Comparison of ENCODE assay signal across 9 cellular contexts in genomic region chr5:41636605-41637004, GRCh38.
DNase-seq lines count a peak whose midpoint lies in the region; ATAC-seq and TF ChIP-seq lines count a peak whose summit lies in the region.
"Had no signal": no experiment of that assay in that cellular context is flagged by ENCODE, and none has a peak within 500 bp of the region (broad histone marks: within the 10 kb centered on the region; RNA-seq: fewer than 3 reads in every experiment).

No MANE protein-coding gene starts in this region.

- ATAC-seq in Right ventricle myocardium superior (ENCODE audit: poor library complexity): no peak
- peak; percentile 93 for ATAC-seq in HG03280 (IDR thresholded peaks at IDR 0.05; ENCODE audit: unreplicated experiment)
- no peak for ATAC-seq in GM19455 (IDR thresholded peaks at IDR 0.05; ENCODE audit: unreplicated experiment)
- ATAC-seq in activated CD8-positive, alpha-beta memory T cell treated with anti-CD3 and anti-CD28 coated beads, Interleukin-2, amount 10 ng/mL, durations not matched to agents 7 days and 5 days: no peak

- TF ChIP-seq RAD21 in liver (IDR thresholded peaks at IDR 0.05): peak; percentile 4 to 35

- no peak overlapping the region for H3K4me3 Mint-ChIP-seq in activated CD8-positive, alpha-beta memory T cell treated with anti-CD3 and anti-CD28 coated beads, Interleukin-2, amount 10 ng/mL, durations not matched to agents 7 days and 5 days
- H3K4me3 Mint-ChIP-seq: brain had no signal

- H3K4me1 ChIP-seq in left ventricle myocardium inferior (no peaks in the 10 kb centered on the region), liver (ENCODE audit: control insufficient read depth in 4 of 4, insufficient read depth in 4 of 4, low read length in 3 of 4) (peaks cover 8 to 40% (median 27%) of the 10 kb centered on the region in 4 donors)

- no peak overlapping the region for H3K9ac ChIP-seq in liver (ENCODE audit: low read depth in 1 of 2, low read length in 2 of 2)

- H3K4me3 ChIP-seq in left ventricle myocardium inferior: no peak overlapping the region
- no peak overlapping the region for H3K4me3 ChIP-seq in liver (ENCODE audit: low read depth in 1 of 3, low read length in 3 of 3)

- WGBS in liver: 96% methylated on average over 2 of the region's 2 CpGs

- H3K9me3 ChIP-seq in left ventricle myocardium inferior (replicated peaks) (no peaks in the 10 kb centered on the region), liver (ENCODE audit: control insufficient read depth in 4 of 4, low read length in 3 of 4) (no peaks in the 10 kb centered on the region)

- no peaks in the 10 kb centered on the region for H3K36me3 Mint-ChIP-seq in activated CD8-positive, alpha-beta memory T cell treated with anti-CD3 and anti-CD28 coated beads, Interleukin-2, amount 10 ng/mL, durations not matched to agents 7 days and 5 days
- H3K36me3 Mint-ChIP-seq: brain had no signal

- no peaks in the 10 kb centered on the region for H3K4me1 Mint-ChIP-seq in activated CD8-positive, alpha-beta memory T cell treated with anti-CD3 and anti-CD28 coated beads, Interleukin-2, amount 10 ng/mL, durations not matched to agents 7 days and 5 days
- H3K4me1 Mint-ChIP-seq: brain had no signal

- no peak overlapping the region for H3K27ac Mint-ChIP-seq in activated CD8-positive, alpha-beta memory T cell treated with anti-CD3 and anti-CD28 coated beads, Interleukin-2, amount 10 ng/mL, durations not matched to agents 7 days and 5 days
- H3K27ac Mint-ChIP-seq: brain had no signal

- H3K27me3 ChIP-seq in left ventricle myocardium inferior (ENCODE audit: low read depth) (no peaks in the 10 kb centered on the region), liver (ENCODE audit: control insufficient read depth in 4 of 4, insufficient read depth in 4 of 4, low read length in 3 of 4) (no peaks in the 10 kb centered on the region)

- H3K27ac ChIP-seq in left ventricle myocardium inferior (replicated peaks) (no peak overlapping the region), liver (ENCODE audit: low read depth in 1 of 2, low read length in 2 of 2) (no peak overlapping the region)

- peak; percentile 44 for TF ChIP-seq CTCF in left ventricle myocardium inferior (IDR thresholded peaks at IDR 0.05; ENCODE audit: borderline replicate concordance)
- peak; percentile 29 for TF ChIP-seq CTCF in liver (IDR thresholded peaks at IDR 0.05; ENCODE audit: low read depth, low read length, missing input control)

- DNase-seq in left ventricle myocardium inferior (no peak), Right ventricle myocardium superior (no peak), RPMI7951 (ENCODE audit: low read depth) (peak; percentile 34)
- DNase-seq in stimulated activated naive CD4-positive, alpha-beta T cell (lab: John Stamatoyannopoulos, UW): no peak
- DNase-seq in activated CD8-positive, alpha-beta memory T cell treated with anti-CD3 and anti-CD28 coated beads, Interleukin-2, amount 10 ng/mL, durations not matched to agents 7 days and 5 days: no peak

- intact Hi-C loops in left ventricle myocardium inferior (cut with micrococcal nuclease): no loop called here
- intact Hi-C loops in Right ventricle myocardium superior (cut with DNase I): no loop called here

- H3K9me3 Mint-ChIP-seq in activated CD8-positive, alpha-beta memory T cell treated with anti-CD3 and anti-CD28 coated beads, Interleukin-2, amount 10 ng/mL, durations not matched to agents 7 days and 5 days (ENCODE audit: low read depth): no peaks in the 10 kb centered on the region
- H3K9me3 Mint-ChIP-seq: brain had no signal

- CTCF ChIA-PET in activated CD8-positive, alpha-beta memory T cell treated with anti-CD3 and anti-CD28 coated beads, Interleukin-2, amount 10 ng/mL, durations not matched to agents 7 days and 5 days (lab: Charles Lee): no interaction called here

- H3K36me3 ChIP-seq in left ventricle myocardium inferior (no peaks in the 10 kb centered on the region), liver (ENCODE audit: control insufficient read depth in 4 of 4, insufficient read depth in 3 of 4, low read depth in 1 of 4, low read length in 3 of 4) (no peaks in the 10 kb centered on the region)

- no peaks in the 10 kb centered on the region for H3K27me3 Mint-ChIP-seq in activated CD8-positive, alpha-beta memory T cell treated with anti-CD3 and anti-CD28 coated beads, Interleukin-2, amount 10 ng/mL, durations not matched to agents 7 days and 5 days

TF ChIP-seq in liver, 16 proteins besides CTCF, POLR2A, EP300 and RAD21:
- TF ChIP-seq TAF1 (conservative IDR thresholded peaks at IDR 0.05) (no peak), FOXA2 (IDR thresholded peaks at IDR 0.05) (no peak), JUND (IDR thresholded peaks at IDR 0.05) (no peak), YY1 (IDR thresholded peaks at IDR 0.05) (no peak), GABPA (IDR thresholded peaks at IDR 0.05 in 1 of 2, conservative IDR thresholded peaks at IDR 0.05 in 1 of 2) (no peak)
- TF ChIP-seq, protein P1, sequence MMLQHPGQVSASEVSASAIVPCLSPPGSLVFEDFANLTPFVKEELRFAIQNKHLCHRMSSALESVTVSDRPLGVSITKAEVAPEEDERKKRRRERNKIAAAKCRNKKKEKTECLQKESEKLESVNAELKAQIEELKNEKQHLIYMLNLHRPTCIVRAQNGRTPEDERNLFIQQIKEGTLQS (IDR thresholded peaks at IDR 0.05): no peak
